1 cellular context compared by ENCODE assay signal in the genomic region with DNA sequence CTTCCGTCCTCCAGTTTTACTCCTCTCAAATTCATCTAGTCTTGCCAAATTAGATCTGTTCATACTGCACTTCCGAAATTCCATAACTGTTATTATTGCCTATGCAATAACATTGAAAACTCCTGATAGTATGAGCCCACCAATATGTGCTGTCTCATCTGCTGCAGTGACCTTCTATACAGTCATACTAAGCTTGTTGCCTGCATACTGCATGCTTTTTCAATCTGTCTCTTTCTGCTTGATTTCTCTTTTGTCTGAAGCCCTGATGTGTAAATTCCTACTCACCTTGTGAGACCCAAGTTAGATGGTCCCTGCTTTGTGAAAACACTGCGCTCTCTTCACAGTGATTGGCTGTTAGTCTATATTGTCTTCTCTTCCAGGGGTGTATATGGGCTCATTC.
TF ChIP-seq lines count a peak whose summit lies in the region.

No MANE protein-coding gene starts in this region.

TF ChIP-seq in GM23338, 12 proteins besides CTCF, POLR2A, EP300 and RAD21 (continued from another document):
- TF ChIP-seq, protein P1, sequence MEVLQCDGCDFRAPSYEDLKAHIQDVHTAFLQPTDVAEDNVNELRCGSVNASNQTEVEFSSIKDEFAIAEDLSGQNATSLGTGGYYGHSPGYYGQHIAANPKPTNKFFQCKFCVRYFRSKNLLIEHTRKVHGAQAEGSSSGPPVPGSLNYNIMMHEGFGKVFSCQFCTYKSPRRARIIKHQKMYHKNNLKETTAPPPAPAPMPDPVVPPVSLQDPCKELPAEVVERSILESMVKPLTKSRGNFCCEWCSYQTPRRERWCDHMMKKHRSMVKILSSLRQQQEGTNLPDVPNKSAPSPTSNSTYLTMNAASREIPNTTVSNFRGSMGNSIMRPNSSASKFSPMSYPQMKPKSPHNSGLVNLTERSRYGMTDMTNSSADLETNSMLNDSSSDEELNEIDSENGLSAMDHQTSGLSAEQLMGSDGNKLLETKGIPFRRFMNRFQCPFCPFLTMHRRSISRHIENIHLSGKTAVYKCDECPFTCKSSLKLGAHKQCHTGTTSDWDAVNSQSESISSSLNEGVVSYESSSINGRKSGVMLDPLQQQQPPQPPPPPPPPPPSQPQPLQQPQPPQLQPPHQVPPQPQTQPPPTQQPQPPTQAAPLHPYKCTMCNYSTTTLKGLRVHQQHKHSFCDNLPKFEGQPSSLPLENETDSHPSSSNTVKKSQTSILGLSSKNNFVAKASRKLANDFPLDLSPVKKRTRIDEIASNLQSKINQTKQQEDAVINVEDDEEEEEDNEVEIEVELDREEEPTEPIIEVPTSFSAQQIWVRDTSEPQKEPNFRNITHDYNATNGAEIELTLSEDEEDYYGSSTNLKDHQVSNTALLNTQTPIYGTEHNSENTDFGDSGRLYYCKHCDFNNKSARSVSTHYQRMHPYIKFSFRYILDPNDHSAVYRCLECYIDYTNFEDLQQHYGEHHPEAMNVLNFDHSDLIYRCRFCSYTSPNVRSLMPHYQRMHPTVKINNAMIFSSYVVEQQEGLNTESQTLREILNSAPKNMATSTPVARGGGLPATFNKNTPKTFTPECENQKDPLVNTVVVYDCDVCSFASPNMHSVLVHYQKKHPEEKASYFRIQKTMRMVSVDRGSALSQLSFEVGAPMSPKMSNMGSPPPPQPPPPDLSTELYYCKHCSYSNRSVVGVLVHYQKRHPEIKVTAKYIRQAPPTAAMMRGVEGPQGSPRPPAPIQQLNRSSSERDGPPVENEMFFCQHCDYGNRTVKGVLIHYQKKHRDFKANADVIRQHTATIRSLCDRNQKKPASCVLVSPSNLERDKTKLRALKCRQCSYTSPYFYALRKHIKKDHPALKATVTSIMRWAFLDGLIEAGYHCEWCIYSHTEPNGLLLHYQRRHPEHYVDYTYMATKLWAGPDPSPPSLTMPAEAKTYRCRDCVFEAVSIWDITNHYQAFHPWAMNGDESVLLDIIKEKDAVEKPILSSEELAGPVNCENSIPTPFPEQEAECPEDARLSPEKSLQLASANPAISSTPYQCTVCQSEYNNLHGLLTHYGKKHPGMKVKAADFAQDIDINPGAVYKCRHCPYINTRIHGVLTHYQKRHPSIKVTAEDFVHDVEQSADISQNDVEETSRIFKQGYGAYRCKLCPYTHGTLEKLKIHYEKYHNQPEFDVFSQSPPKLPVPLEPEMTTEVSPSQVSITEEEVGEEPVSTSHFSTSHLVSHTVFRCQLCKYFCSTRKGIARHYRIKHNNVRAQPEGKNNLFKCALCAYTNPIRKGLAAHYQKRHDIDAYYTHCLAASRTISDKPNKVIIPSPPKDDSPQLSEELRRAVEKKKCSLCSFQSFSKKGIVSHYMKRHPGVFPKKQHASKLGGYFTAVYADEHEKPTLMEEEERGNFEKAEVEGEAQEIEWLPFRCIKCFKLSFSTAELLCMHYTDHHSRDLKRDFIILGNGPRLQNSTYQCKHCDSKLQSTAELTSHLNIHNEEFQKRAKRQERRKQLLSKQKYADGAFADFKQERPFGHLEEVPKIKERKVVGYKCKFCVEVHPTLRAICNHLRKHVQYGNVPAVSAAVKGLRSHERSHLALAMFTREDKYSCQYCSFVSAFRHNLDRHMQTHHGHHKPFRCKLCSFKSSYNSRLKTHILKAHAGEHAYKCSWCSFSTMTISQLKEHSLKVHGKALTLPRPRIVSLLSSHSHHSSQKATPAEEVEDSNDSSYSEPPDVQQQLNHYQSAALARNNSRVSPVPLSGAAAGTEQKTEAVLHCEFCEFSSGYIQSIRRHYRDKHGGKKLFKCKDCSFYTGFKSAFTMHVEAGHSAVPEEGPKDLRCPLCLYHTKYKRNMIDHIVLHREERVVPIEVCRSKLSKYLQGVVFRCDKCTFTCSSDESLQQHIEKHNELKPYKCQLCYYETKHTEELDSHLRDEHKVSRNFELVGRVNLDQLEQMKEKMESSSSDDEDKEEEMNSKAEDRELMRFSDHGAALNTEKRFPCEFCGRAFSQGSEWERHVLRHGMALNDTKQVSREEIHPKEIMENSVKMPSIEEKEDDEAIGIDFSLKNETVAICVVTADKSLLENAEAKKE (CRISPR knock-in tag; IDR thresholded peaks at IDR 0.05) = no peak
- TF ChIP-seq ZNF114 (CRISPR knock-in tag; IDR thresholded peaks at IDR 0.05) (no peak), EZH2phosphoT487 (IDR thresholded peaks at IDR 0.05; ENCODE audit: unreplicated experiment) (no peak), JUNB (IDR thresholded peaks at IDR 0.05; ENCODE audit: unreplicated experiment) (no peak), EZH2 (IDR thresholded peaks at IDR 0.05; ENCODE audit: low read depth, unreplicated experiment) (no peak)
- TF ChIP-seq, protein P2, sequence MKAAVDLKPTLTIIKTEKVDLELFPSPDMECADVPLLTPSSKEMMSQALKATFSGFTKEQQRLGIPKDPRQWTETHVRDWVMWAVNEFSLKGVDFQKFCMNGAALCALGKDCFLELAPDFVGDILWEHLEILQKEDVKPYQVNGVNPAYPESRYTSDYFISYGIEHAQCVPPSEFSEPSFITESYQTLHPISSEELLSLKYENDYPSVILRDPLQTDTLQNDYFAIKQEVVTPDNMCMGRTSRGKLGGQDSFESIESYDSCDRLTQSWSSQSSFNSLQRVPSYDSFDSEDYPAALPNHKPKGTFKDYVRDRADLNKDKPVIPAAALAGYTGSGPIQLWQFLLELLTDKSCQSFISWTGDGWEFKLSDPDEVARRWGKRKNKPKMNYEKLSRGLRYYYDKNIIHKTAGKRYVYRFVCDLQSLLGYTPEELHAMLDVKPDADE (IDR thresholded peaks at IDR 0.05) = no peak
